Comparison of ENCODE assay signal across 17 cellular contexts in the genomic region with DNA sequence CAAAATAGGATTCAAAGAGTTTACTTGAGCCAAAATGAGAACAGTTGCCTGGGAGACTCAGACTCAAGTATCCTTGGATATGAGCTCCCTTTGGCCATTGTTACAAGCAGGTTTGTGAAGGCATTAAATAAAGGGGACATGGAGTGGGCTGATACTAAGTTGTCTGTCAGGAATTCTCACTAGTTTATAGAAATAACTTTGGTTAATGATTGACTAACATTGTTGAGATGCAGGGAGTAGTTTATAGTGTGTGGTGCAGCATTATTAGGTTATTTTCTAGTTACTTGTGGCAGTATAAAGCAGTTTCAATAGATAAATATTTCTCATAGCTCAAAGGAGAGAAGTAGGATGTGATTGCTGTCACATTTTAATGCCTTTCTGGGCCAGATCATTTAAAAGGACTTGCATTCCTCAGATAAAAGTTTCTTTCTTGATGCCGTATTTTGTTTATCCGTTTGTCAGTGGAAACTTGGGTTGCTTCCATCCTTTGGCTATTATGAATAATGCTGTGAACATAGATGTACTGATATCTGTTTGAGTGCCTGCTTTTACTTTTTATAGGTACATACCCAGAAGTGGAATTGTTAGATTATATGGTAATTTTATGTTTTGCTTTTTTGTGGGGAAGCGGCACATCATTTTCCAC. TPM values are rescaled to one million over a fixed set of nuclear protein-coding genes. Genes with fewer than 3 reads are reported as not detected.
DNase-seq lines count a peak whose midpoint lies in the region; ATAC-seq and TF ChIP-seq lines count a peak whose summit lies in the region.
"Had no signal": no experiment of that assay in that cellular context is flagged by ENCODE, and none has a peak within 500 bp of the region (broad histone marks: within the 10 kb centered on the region; RNA-seq: fewer than 3 reads in every experiment).

No MANE protein-coding gene starts in this region.

- in situ Hi-C loops in GM13977 (cut with MboI; ENCODE audit: low pct_unique_long_range_greater_than_20kb, low sequenced_read_pairs, unreplicated experiment) = no loop called here

- TF ChIP-seq POLR2A in spleen (IDR thresholded peaks at IDR 0.05) = no peak

- H3K27ac ChIP-seq in VCaP (peak overlapping the region; percentile 77), neutrophil (peak overlapping the region; percentile 14), spleen (peak overlapping the region in 1 of 8 donors; percentile 28)

- peak overlapping the region; percentile 10 for H3K4me3 Mint-ChIP-seq in Calu3 (ENCODE audit: low read depth, unreplicated experiment)
- H3K4me3 Mint-ChIP-seq: activated CD4-positive, alpha-beta memory T cell treated with anti-CD3 and anti-CD28 coated beads, Interleukin-2, amount 10 ng/mL, durations not matched to agents 7 days and 5 days; activated naive CD4-positive, alpha-beta T cell treated with anti-CD3 and anti-CD28 coated beads, Interleukin-2, amount 10 ng/mL, durations not matched to agents 7 days and 5 days; dendritic cell treated with granulocyte-macrophage colony-stimulating factor and Interleukin-4, amounts not matched to agents 40 ng/mL and 50 ng/mL, for 4 days had no signal

- H3K4me1 Mint-ChIP-seq in Calu3 (ENCODE audit: low read depth, unreplicated experiment) = peaks cover 24% of the 10 kb centered on the region
- H3K4me1 Mint-ChIP-seq: activated CD4-positive, alpha-beta memory T cell treated with anti-CD3 and anti-CD28 coated beads, Interleukin-2, amount 10 ng/mL, durations not matched to agents 7 days and 5 days; activated naive CD4-positive, alpha-beta T cell treated with anti-CD3 and anti-CD28 coated beads, Interleukin-2, amount 10 ng/mL, durations not matched to agents 7 days and 5 days had no signal

- H3K4me3 ChIP-seq in fibroblast of the aortic adventitia (ENCODE audit: low read depth, low read length) (peak overlapping the region; percentile 11), neutrophil (ENCODE audit: low read depth in 1 of 2, low read length in 1 of 2) (no peak overlapping the region), spleen (no peak overlapping the region)
- H3K4me3 ChIP-seq: lung had no signal

- CTCF ChIA-PET in Calu3 (lab: Charles Lee) = no interaction called here

- no peaks in the 10 kb centered on the region for H3K27me3 ChIP-seq in neutrophil
- H3K27me3 ChIP-seq in spleen (replicated peaks in 1 of 7) = no peaks in the 10 kb centered on the region

- no peaks in the 10 kb centered on the region for H3K36me3 Mint-ChIP-seq in Calu3 (ENCODE audit: insufficient read depth, unreplicated experiment)

- intact Hi-C loops in Calu3 (cut with micrococcal nuclease; ENCODE audit: unreplicated experiment) (no loop called here), spleen (cut with DNase I; ENCODE audit: low total_unique reads) (no loop called here)

- DNase-seq in Calu3 = no peak
- peak; percentile 79 for DNase-seq in fibroblast of the aortic adventitia (ENCODE audit: low read depth)
- no peak for DNase-seq in stimulated activated CD4-positive, alpha-beta T cell treated with anti-CD3 and anti-CD28 coated beads, Interleukin-1b, Interleukin-23, amount 100 ng/mL, for 48 hours
- no peak for DNase-seq in GM13977 (ENCODE audit: low spot score)
- DNase-seq in spleen = no peak
- DNase-seq: activated CD4-positive, alpha-beta memory T cell treated with anti-CD3 and anti-CD28 coated beads, Interleukin-2, amount 10 ng/mL, durations not matched to agents 7 days and 5 days; activated naive CD4-positive, alpha-beta T cell treated with anti-CD3 and anti-CD28 coated beads, Interleukin-2, amount 10 ng/mL, durations not matched to agents 7 days and 5 days; C1 segment of cervical spinal cord; GDM1; NCI-H1105 treated with DMSO at 0.1 percent for 48 hours; NCI-H524; stimulated activated naive CD8-positive, alpha-beta T cell treated with anti-CD3 and anti-CD28 coated beads, Interleukin-15, Interleukin-2, amounts not matched to agents 100 U/mL and 50 U/mL, for 24 hours had no signal

- H3K9me3 Mint-ChIP-seq in Calu3 (ENCODE audit: low read depth, unreplicated experiment) = no peaks in the 10 kb centered on the region

- WGBS in spleen, 5 donors = 74 to 93% (median 87%) methylated on average over 3 of the region's 3 CpGs

- H3K27ac Mint-ChIP-seq in Calu3 (ENCODE audit: unreplicated experiment) = no peak overlapping the region
- H3K27ac Mint-ChIP-seq: activated CD4-positive, alpha-beta memory T cell treated with anti-CD3 and anti-CD28 coated beads, Interleukin-2, amount 10 ng/mL, durations not matched to agents 7 days and 5 days; activated naive CD4-positive, alpha-beta T cell treated with anti-CD3 and anti-CD28 coated beads, Interleukin-2, amount 10 ng/mL, durations not matched to agents 7 days and 5 days; dendritic cell treated with granulocyte-macrophage colony-stimulating factor and Interleukin-4, amounts not matched to agents 40 ng/mL and 50 ng/mL, for 4 days had no signal

- H3K4me1 ChIP-seq in neutrophil (ENCODE audit: control insufficient read depth in 1 of 2, insufficient read depth in 1 of 2, low read depth in 1 of 2, low read length in 1 of 2) (peaks cover 39 to 43% of the 10 kb centered on the region in 2 experiments), spleen (peaks cover 0 to 77% (median 18%) of the 10 kb centered on the region in 6 donors)

- no TSS peak for BruUV-seq in Calu3 (replicated peaks; lab: Mats Ljungman, UMichigan)

- H3K36me3 ChIP-seq in neutrophil (no peaks in the 10 kb centered on the region), spleen (peaks cover 0 to 7% (median 0%) of the 10 kb centered on the region in 6 donors)

- TF ChIP-seq CTCF in Calu3 (IDR thresholded peaks at IDR 0.05; ENCODE audit: unreplicated experiment) (no peak), VCaP (conservative IDR thresholded peaks at IDR 0.05) (no peak), fibroblast of the aortic adventitia (IDR thresholded peaks at IDR 0.05; ENCODE audit: insufficient read depth, low read length) (no peak), neutrophil (IDR thresholded peaks at IDR 0.05) (no peak), GM13977 (IDR thresholded peaks at IDR 0.05; ENCODE audit: extremely low read depth, insufficient read depth, missing control alignments) (no peak), spleen (IDR thresholded peaks at IDR 0.05 in 8 of 11, conservative IDR thresholded peaks at IDR 0.05 in 3 of 11) (no peak)

- ATAC-seq in GM21717 (IDR thresholded peaks at IDR 0.05; ENCODE audit: unreplicated experiment) = no peak
- ATAC-seq: stimulated activated naive CD8-positive, alpha-beta T cell treated with anti-CD3 and anti-CD28 coated beads, Interleukin-15, Interleukin-2, amounts not matched to agents 100 U/mL and 50 U/mL, for 24 hours had no signal

- no peaks in the 10 kb centered on the region for H3K27me3 Mint-ChIP-seq in Calu3 (ENCODE audit: unreplicated experiment)
- H3K27me3 Mint-ChIP-seq: activated CD4-positive, alpha-beta memory T cell treated with anti-CD3 and anti-CD28 coated beads, Interleukin-2, amount 10 ng/mL, durations not matched to agents 7 days and 5 days; activated naive CD4-positive, alpha-beta T cell treated with anti-CD3 and anti-CD28 coated beads, Interleukin-2, amount 10 ng/mL, durations not matched to agents 7 days and 5 days; dendritic cell treated with granulocyte-macrophage colony-stimulating factor and Interleukin-4, amounts not matched to agents 40 ng/mL and 50 ng/mL, for 4 days had no signal

- H3K9me3 ChIP-seq in neutrophil (no peaks in the 10 kb centered on the region), spleen (peaks cover 0 to 12% (median 7%) of the 10 kb centered on the region in 8 donors)

RNA-seq across cellular contexts. Expression of a gene that starts 9.2 kb away (rescaled TPM):
- total RNA-seq in Calu3 (2022) = 87.4 and 101 TPM in 2 replicates
- 109 and 237 TPM in 2 replicates for total RNA-seq in fibroblast of the aortic adventitia (ENCODE audit: low replicate concordance)
- total RNA-seq in spleen = 100 to 1,000 TPM in 1 of 7 donors, 10 to 100 TPM in 6; 56.4 to 190 (median 63.3) TPM
- 10 to 100 TPM; 42.0 to 64.7 (median 60.1) TPM for polyA plus RNA-seq in spleen

RNA-seq across cellular contexts. Expression of a gene that starts 9.5 kb away (rescaled TPM):
- total RNA-seq in Calu3 (2022) (60.5 and 62.7 TPM in 2 replicates), fibroblast of the aortic adventitia (ENCODE audit: low replicate concordance) (88.2 and 105 TPM in 2 replicates), spleen (10 to 100 TPM; 40.1 to 90.4 (median 53.7) TPM)
- polyA plus RNA-seq in spleen = 10 to 100 TPM; 30.6 to 36.4 (median 34.5) TPM

RNA-seq across cellular contexts. Expression of a gene that starts 34.4 kb away (rescaled TPM):
- total RNA-seq in Calu3 (2022) (not detected in 2 replicates), fibroblast of the aortic adventitia (ENCODE audit: low replicate concordance) (7.0 and 24.8 TPM in 2 replicates), spleen (10 to 100 TPM in 1 of 7 donors, 1 to 10 TPM in 6; 1.4 to 11.1 (median 2.5) TPM)
- polyA plus RNA-seq in spleen = 1 to 10 TPM; 1.4 to 2.0 (median 1.5) TPM
